In the genomic region with DNA sequence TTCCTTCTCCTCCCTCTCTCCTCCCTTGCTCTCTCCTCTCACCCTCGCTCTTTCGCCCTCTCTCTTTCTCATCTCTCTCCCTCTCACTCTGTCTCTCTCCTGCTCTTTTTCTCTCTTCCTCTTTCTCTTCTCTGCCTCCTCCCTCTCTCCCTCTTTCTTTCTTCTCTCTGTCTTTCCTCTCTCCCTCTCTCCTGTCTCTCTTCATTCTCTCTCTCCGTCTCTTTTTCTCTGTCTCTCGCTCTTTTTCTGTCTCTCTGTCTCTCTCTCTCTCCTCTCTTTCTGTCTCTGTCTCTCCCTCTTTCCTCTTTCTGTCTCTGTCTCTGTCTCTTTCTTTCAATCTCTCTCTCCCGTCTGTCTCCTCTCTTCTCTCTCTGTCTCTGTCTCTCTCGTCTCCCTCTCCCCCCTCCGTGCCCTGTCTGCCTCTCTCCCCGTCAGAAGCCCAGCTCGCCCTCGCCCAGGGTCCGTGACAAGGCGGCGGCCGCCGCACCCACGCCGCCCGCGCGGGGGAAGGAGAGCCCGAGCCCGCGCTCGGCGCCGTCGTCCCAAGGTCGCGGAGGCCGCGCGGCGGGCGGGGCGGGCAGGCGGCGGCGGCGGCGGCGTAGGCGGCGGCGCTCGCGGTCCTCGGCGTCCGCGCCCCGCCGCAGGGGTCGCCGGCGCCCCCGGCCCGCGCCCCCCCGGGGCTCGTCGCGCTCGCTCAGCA, we compare ENCODE assay signal across 8 cellular contexts. TPM values are rescaled to one million over a fixed set of nuclear protein-coding genes. Genes with fewer than 3 reads are reported as not detected.
DNase-seq lines count a peak whose midpoint lies in the region; ATAC-seq lines count a peak whose summit lies in the region.

No MANE protein-coding gene starts in this region.

- peak in 1 of 3 donors; percentile 62 for DNase-seq in right cardiac atrium
- DNase-seq in DMS153 (lab: John Stamatoyannopoulos, UW) = no peak
- no peak for DNase-seq in iPS-NIHi11 (ENCODE audit: low spot score)

- H3K27me3 ChIP-seq in HUES48 (ENCODE audit: control insufficient read depth, insufficient read depth, low read length) (peaks cover 41% of the 10 kb centered on the region), right cardiac atrium (ENCODE audit: control insufficient read depth, insufficient read depth) (no peaks in the 10 kb centered on the region)

- H3K27ac ChIP-seq in HUES48 (ENCODE audit: low read depth, low read length) (no peak overlapping the region), right cardiac atrium (ENCODE audit: low read length) (no peak overlapping the region), skin epidermis (no peak overlapping the region)

- H3K27ac Mint-ChIP-seq in activated T-helper 17 cell treated with anti-CD3 and anti-CD28 coated beads, Interleukin-2, amount 50 U/mL, for 72 hours = no peak overlapping the region

- intact Hi-C loops in right cardiac atrium (cut with DNase I) = loop anchor here in 1 of 4 donors (10.0 kb wide), 1 partner anchor 96 kb away; no protein-coding TSS in a partner anchor

- H3K4me1 Mint-ChIP-seq in activated T-helper 17 cell treated with anti-CD3 and anti-CD28 coated beads, Interleukin-2, amount 50 U/mL, for 72 hours = peaks cover 9% of the 10 kb centered on the region

- H3K27me3 Mint-ChIP-seq in activated T-helper 17 cell treated with anti-CD3 and anti-CD28 coated beads, Interleukin-2, amount 50 U/mL, for 72 hours = peaks cover 41% of the 10 kb centered on the region

- H3K36me3 Mint-ChIP-seq in activated T-helper 17 cell treated with anti-CD3 and anti-CD28 coated beads, Interleukin-2, amount 50 U/mL, for 72 hours (ENCODE audit: low read depth) = peaks cover 6% of the 10 kb centered on the region

- no peaks in the 10 kb centered on the region for H3K9me3 Mint-ChIP-seq in activated T-helper 17 cell treated with anti-CD3 and anti-CD28 coated beads, Interleukin-2, amount 50 U/mL, for 72 hours

- peaks cover 4% of the 10 kb centered on the region; the same call in 1 of the 2 replicates for H3K36me3 ChIP-seq in HUES48 (ENCODE audit: control insufficient read depth, insufficient read depth, low read length)

- peak overlapping the region; percentile 65 for H3K4me3 Mint-ChIP-seq in activated T-helper 17 cell treated with anti-CD3 and anti-CD28 coated beads, Interleukin-2, amount 50 U/mL, for 72 hours

- no peak overlapping the region for H3K9ac ChIP-seq in HUES48 (ENCODE audit: low read depth, low read length)

- peak overlapping the region; percentile 73 for H3K4me3 ChIP-seq in HUES48 (ENCODE audit: low read depth, low read length)
- peak overlapping the region; percentile 61 for H3K4me3 ChIP-seq in right cardiac atrium (ENCODE audit: low read length)
- H3K4me3 ChIP-seq in skin epidermis = peak overlapping the region in 5 of 7 experiments; percentile 14 to 59 (median 34)

- H3K4me1 ChIP-seq in HUES48 (ENCODE audit: control insufficient read depth, insufficient read depth, low read length) = peaks cover 10% of the 10 kb centered on the region; the same call in 1 of the 2 replicates
- no peaks in the 10 kb centered on the region for H3K4me1 ChIP-seq in right cardiac atrium (ENCODE audit: control insufficient read depth, insufficient read depth, low read length)

- H3K9me3 ChIP-seq in HUES48 (ENCODE audit: control insufficient read depth, insufficient read depth, low read length) (no peaks in the 10 kb centered on the region), right cardiac atrium (ENCODE audit: control insufficient read depth, low read length) (no peaks in the 10 kb centered on the region)

- ATAC-seq in activated T-helper 17 cell treated with anti-CD3 and anti-CD28 coated beads, Interleukin-2, amount 50 U/mL, for 72 hours (replicated peaks) = peak; percentile 40
- ATAC-seq in right cardiac atrium = peak; percentile 16 to 26
- no peak for ATAC-seq in HG03378 (IDR thresholded peaks at IDR 0.05; ENCODE audit: unreplicated experiment)
- no peak for ATAC-seq in HG03469 (IDR thresholded peaks at IDR 0.05; ENCODE audit: unreplicated experiment)

- 3% methylated on average over 63 of the region's 63 CpGs for WGBS in right cardiac atrium

RNA-seq across cellular contexts. Expression of a gene that starts 21.3 kb away (rescaled TPM):
- total RNA-seq in activated T-helper 17 cell treated with anti-CD3 and anti-CD28 coated beads, Interleukin-2, amount 50 U/mL, for 72 hours = 10 to 100 TPM; 28.0 to 71.7 TPM
- 1,000 to 10,000 TPM; 1,069 to 1,850 (median 1,464) TPM for total RNA-seq in right cardiac atrium
- polyA plus RNA-seq in right cardiac atrium = 2,464 TPM

Comparison
In these comparisons a context has a peak if more than half of its experiments do, and no peak if none do; other contexts are left out.
1. ATAC-seq: peak in activated T-helper 17 cell treated with anti-CD3 and anti-CD28 coated beads, Interleukin-2, amount 50 U/mL, for 72 hours (single experiment) and right cardiac atrium (2 of 2); none in HG03378 (single experiment) and HG03469 (single experiment).
2. RNA of a gene that starts 21.3 kb away (total RNA-seq): 1,069 to 1,850 TPM in right cardiac atrium; 28.0 to 71.7 TPM in activated T-helper 17 cell treated with anti-CD3 and anti-CD28 coated beads, Interleukin-2, amount 50 U/mL, for 72 hours; every median in the first group is over 10 times any median in the second.
3. Peak in every context shown above with its lines, with median percentiles within 50 percentile points of each other: H3K4me3 ChIP-seq.